ENCODE assay signal across 1 cellular context in the genomic region with DNA sequence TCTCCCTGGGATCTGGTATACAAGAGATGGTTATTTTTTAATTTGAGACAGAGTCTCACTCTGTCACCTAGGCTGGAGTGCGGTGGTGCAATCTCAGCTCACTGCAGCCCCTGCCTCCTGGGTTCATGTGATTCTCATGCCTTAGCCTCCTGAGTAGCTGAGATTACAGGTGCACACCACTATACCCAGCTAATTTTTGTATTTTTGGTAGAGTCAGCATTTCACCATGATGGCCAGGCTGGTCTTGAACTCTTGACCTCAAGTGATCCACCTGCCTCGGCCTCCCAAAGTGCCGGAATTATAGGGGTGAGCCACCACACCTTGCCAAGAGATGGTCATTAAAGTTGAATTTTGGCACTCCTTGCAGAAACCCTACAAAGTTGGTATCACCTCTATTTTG.
TF ChIP-seq lines count a peak whose summit lies in the region.

No MANE protein-coding gene starts in this region.

TF ChIP-seq in K562, 482 proteins besides CTCF, POLR2A, EP300 and RAD21:
- TF ChIP-seq C11orf30 (IDR thresholded peaks at IDR 0.05; ENCODE audit: low read depth), result peak; percentile 61; the same call in 1 of the 2 replicates
- peak; percentile 77 for TF ChIP-seq ZNF316 (IDR thresholded peaks at IDR 0.05)
